In the genomic region with DNA sequence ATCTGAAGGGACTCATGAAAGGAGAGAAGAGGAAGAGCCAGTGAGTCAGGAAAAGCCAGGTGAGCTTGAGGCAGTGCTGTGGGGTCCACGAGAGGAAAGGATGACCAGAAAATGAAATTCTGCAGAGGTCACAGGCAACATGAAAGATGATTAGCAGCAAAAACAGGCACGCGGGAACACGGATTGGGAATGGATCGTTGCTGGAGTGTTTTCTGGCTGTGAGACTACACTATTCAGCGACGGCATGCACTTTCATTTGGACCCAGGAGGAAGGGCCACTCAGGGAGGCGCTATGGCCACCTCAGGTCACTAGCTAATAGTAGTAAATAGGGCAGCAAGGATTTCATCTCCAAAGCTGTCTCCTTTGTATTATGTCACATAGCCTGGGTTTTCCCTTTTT, we compare ENCODE assay signal across 20 cellular contexts. TPM values are rescaled to one million over a fixed set of nuclear protein-coding genes. Genes with fewer than 3 reads are reported as not detected.
A peak's percentile ranks its signal among the peaks of the same experiment; 100 is the strongest.
DNase-seq lines count a peak whose midpoint lies in the region; ATAC-seq and TF ChIP-seq lines count a peak whose summit lies in the region.
"Had no signal": no experiment of that assay in that cellular context is flagged by ENCODE, and none has a peak within 500 bp of the region (broad histone marks: within the 10 kb centered on the region; RNA-seq: fewer than 3 reads in every experiment).

No MANE protein-coding gene starts in this region.

- H3K36me3 Mint-ChIP-seq in GM23338 (ENCODE audit: low read depth) (peaks cover 55% of the 10 kb centered on the region), brain (peaks cover 90% of the 10 kb centered on the region), memory B cell (peaks cover 31% of the 10 kb centered on the region)
- peaks cover 65% of the 10 kb centered on the region for H3K36me3 Mint-ChIP-seq in stimulated activated memory B cell treated with anti-CD40 and anti-IgM and Interleukin-4, amounts not matched to agents 10 μg/mL and 1 μg/mL and 100 μg/mL, for 72 hours

- no peaks in the 10 kb centered on the region for H3K36me3 ChIP-seq in GM23338 (ENCODE audit: insufficient read depth)
- H3K36me3 ChIP-seq: BLaER1, Peyer's patch had no signal

- H4K20me1 ChIP-seq in GM23338 (replicated peaks; ENCODE audit: insufficient read depth): peaks cover 61% of the 10 kb centered on the region
- H4K20me1 ChIP-seq: BLaER1 had no signal

- TF ChIP-seq CTCF in GM23338 (conservative IDR thresholded peaks at IDR 0.05; ENCODE audit: low read depth in 2 of 2): no peak; a peak in 1 of 4 replicates
- no peak for TF ChIP-seq CTCF in brain (conservative IDR thresholded peaks at IDR 0.05)

- no peak overlapping the region for H2AFZ ChIP-seq in GM23338

- H3K27me3 ChIP-seq in GM23338 (ENCODE audit: insufficient read depth): no peaks in the 10 kb centered on the region
- H3K27me3 ChIP-seq: BLaER1, Peyer's patch, SJSA1 had no signal

- H3K27ac ChIP-seq in GM23338 (ENCODE audit: low read depth): peak overlapping the region; percentile 89
- H3K27ac ChIP-seq: BLaER1, Peyer's patch, SJSA1 had no signal

- H3K4me2 ChIP-seq in GM23338: no peak overlapping the region
- H3K4me2 ChIP-seq: A549, BLaER1 had no signal

- peaks cover 100% of the 10 kb centered on the region for H3K79me2 ChIP-seq in GM23338 (replicated peaks; ENCODE audit: insufficient read depth)

- H3K4me1 ChIP-seq in GM23338 (ENCODE audit: insufficient read depth): peaks cover 78% of the 10 kb centered on the region
- H3K4me1 ChIP-seq: BLaER1 had no signal

- H3K27me3 Mint-ChIP-seq in GM23338 (ENCODE audit: insufficient read depth, low read depth, poor library complexity) (peaks cover 21% of the 10 kb centered on the region), brain (no peaks in the 10 kb centered on the region), memory B cell (no peaks in the 10 kb centered on the region)
- no peaks in the 10 kb centered on the region for H3K27me3 Mint-ChIP-seq in stimulated activated memory B cell treated with anti-CD40 and anti-IgM and Interleukin-4, amounts not matched to agents 10 μg/mL and 1 μg/mL and 100 μg/mL, for 72 hours
- H3K27me3 Mint-ChIP-seq: IgD-negative memory B cell had no signal

- H3K4me1 Mint-ChIP-seq in GM23338: peaks cover 80% of the 10 kb centered on the region
- peaks cover 74% of the 10 kb centered on the region for H3K4me1 Mint-ChIP-seq in brain
- peaks cover 49% of the 10 kb centered on the region for H3K4me1 Mint-ChIP-seq in memory B cell
- peaks cover 72% of the 10 kb centered on the region for H3K4me1 Mint-ChIP-seq in stimulated activated memory B cell treated with anti-CD40 and anti-IgM and Interleukin-4, amounts not matched to agents 10 μg/mL and 1 μg/mL and 100 μg/mL, for 72 hours

- peak; percentile 8 for ATAC-seq in GM23338
- no peak for ATAC-seq in memory B cell (ENCODE audit: low read depth)
- no peak for ATAC-seq in stimulated activated memory B cell treated with anti-CD40 and anti-IgM and Interleukin-4, amounts not matched to agents 10 μg/mL and 1 μg/mL and 100 μg/mL, for 72 hours
- no peak for ATAC-seq in HG02973 (IDR thresholded peaks at IDR 0.05; ENCODE audit: unreplicated experiment)
- ATAC-seq in GM18868 (IDR thresholded peaks at IDR 0.05; ENCODE audit: unreplicated experiment): no peak
- ATAC-seq: A549, GM12878 had no signal

- no peaks in the 10 kb centered on the region for H3K9me2 ChIP-seq in GM23338 (ENCODE audit: insufficient read depth)

- H3K9me3 Mint-ChIP-seq in GM23338: no peaks in the 10 kb centered on the region
- no peaks in the 10 kb centered on the region for H3K9me3 Mint-ChIP-seq in brain
- H3K9me3 Mint-ChIP-seq in memory B cell: no peaks in the 10 kb centered on the region
- no peaks in the 10 kb centered on the region for H3K9me3 Mint-ChIP-seq in stimulated activated memory B cell treated with anti-CD40 and anti-IgM and Interleukin-4, amounts not matched to agents 10 μg/mL and 1 μg/mL and 100 μg/mL, for 72 hours
- H3K9me3 Mint-ChIP-seq: CD4-positive, alpha-beta memory T cell; HFFc6; IgD-negative memory B cell had no signal

- peaks cover 4% of the 10 kb centered on the region; the same call in 1 of the 2 replicates for H3F3A ChIP-seq in GM23338 (replicated peaks; ENCODE audit: low read depth)

- DNase-seq in GM23338 (ENCODE audit: low spot score) (no peak), memory B cell (ENCODE audit: low spot score in 2 of 2) (no peak)
- DNase-seq in NK-92 treated with Interleukin-12 subunit alpha and Interleukin-12 subunit beta, amount 100 ng/mL, for 24 hours (lab: John Stamatoyannopoulos, UW): no peak
- DNase-seq: CD4-positive, alpha-beta memory T cell; HFFc6; Karpas-422; NCI-H1417 treated with DMSO at 0.1 percent for 48 hours; NCI-H1930; NCI-H226; NCI-H524 had no signal

- H3K27ac Mint-ChIP-seq in GM23338 (peak overlapping the region; percentile 33), brain (peak overlapping the region in 3 of 5 experiments; percentile 17 to 52 (median 35)), memory B cell (peak overlapping the region; percentile 60)
- H3K27ac Mint-ChIP-seq in stimulated activated memory B cell treated with anti-CD40 and anti-IgM and Interleukin-4, amounts not matched to agents 10 μg/mL and 1 μg/mL and 100 μg/mL, for 72 hours: peak overlapping the region; percentile 28
- H3K27ac Mint-ChIP-seq: HFFc6 had no signal

- H3K4me3 Mint-ChIP-seq in GM23338 (no peak overlapping the region), brain (no peak overlapping the region), memory B cell (no peak overlapping the region)
- no peak overlapping the region for H3K4me3 Mint-ChIP-seq in stimulated activated memory B cell treated with anti-CD40 and anti-IgM and Interleukin-4, amounts not matched to agents 10 μg/mL and 1 μg/mL and 100 μg/mL, for 72 hours
- H3K4me3 Mint-ChIP-seq: CD4-positive, alpha-beta memory T cell; HFFc6; IgD-negative memory B cell had no signal

- no peak overlapping the region for H3K4me3 ChIP-seq in GM23338
- H3K4me3 ChIP-seq: A549, BLaER1, GM12878, Peyer's patch, SJSA1 had no signal

TF ChIP-seq in GM23338, 12 proteins besides CTCF, POLR2A, EP300 and RAD21 (continues in another document):
- TF ChIP-seq JUNB (IDR thresholded peaks at IDR 0.05; ENCODE audit: unreplicated experiment): no peak
- TF ChIP-seq ZNF331 (CRISPR knock-in tag; IDR thresholded peaks at IDR 0.05; ENCODE audit: low read depth): no peak
- TF ChIP-seq ZNF114 (CRISPR knock-in tag; IDR thresholded peaks at IDR 0.05): no peak
- TF ChIP-seq EZH2phosphoT487 (IDR thresholded peaks at IDR 0.05; ENCODE audit: unreplicated experiment): no peak
- TF ChIP-seq NANOG (IDR thresholded peaks at IDR 0.05; ENCODE audit: borderline replicate concordance): no peak
- TF ChIP-seq POLR2AphosphoS5 (IDR thresholded peaks at IDR 0.05; ENCODE audit: low read depth): no peak
- TF ChIP-seq, protein P1, sequence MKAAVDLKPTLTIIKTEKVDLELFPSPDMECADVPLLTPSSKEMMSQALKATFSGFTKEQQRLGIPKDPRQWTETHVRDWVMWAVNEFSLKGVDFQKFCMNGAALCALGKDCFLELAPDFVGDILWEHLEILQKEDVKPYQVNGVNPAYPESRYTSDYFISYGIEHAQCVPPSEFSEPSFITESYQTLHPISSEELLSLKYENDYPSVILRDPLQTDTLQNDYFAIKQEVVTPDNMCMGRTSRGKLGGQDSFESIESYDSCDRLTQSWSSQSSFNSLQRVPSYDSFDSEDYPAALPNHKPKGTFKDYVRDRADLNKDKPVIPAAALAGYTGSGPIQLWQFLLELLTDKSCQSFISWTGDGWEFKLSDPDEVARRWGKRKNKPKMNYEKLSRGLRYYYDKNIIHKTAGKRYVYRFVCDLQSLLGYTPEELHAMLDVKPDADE (IDR thresholded peaks at IDR 0.05): no peak
- no peak for TF ChIP-seq CREB1 (CRISPR knock-in tag; IDR thresholded peaks at IDR 0.05; ENCODE audit: low read depth)

RNA-seq across cellular contexts. Expression of a gene that starts 44.8 kb away (rescaled TPM):
- total RNA-seq in GM23338 (2014; rRNA removed; shearing (Covaris generic)): 216 and 225 TPM in 2 replicates
- 49.8 and 51.5 TPM in 2 replicates for polyA plus RNA-seq in GM23338 (2016; fragmentation: Nextera tagmentation; extraction: Ambion mirVana)
- polyA plus RNA-seq in brain (ENCODE audit: insufficient read depth, low read depth, low replicate concordance): 51.6 TPM
